ENCODE assay signal across 16 cellular contexts in genomic region chr3:2823016-2823415, GRCh38.
DNase-seq lines count a peak whose midpoint lies in the region; ATAC-seq and TF ChIP-seq lines count a peak whose summit lies in the region.
"Had no signal": no experiment of that assay in that cellular context is flagged by ENCODE, and none has a peak within 500 bp of the region (broad histone marks: within the 10 kb centered on the region; RNA-seq: fewer than 3 reads in every experiment).

No MANE protein-coding gene starts in this region.

- H3K27me3 ChIP-seq in MG63 = no peaks in the 10 kb centered on the region
- H3K27me3 ChIP-seq in RWPE2 (ENCODE audit: insufficient read depth, poor library complexity, severe bottlenecking) = no peaks in the 10 kb centered on the region
- H3K27me3 ChIP-seq: SJSA1 had no signal

- H3K9me3 ChIP-seq in MG63 (no peaks in the 10 kb centered on the region), RWPE2 (ENCODE audit: severe bottlenecking) (no peaks in the 10 kb centered on the region)
- H3K9me3 ChIP-seq: SJSA1, thoracic aorta had no signal

- no peaks in the 10 kb centered on the region for H3K36me3 ChIP-seq in MG63
- H3K36me3 ChIP-seq in RWPE2 (ENCODE audit: low read depth) = no peaks in the 10 kb centered on the region
- H3K36me3 ChIP-seq: SJSA1 had no signal

- ATAC-seq in RWPE2 (ENCODE audit: low read depth) (peak; percentile 75), HG03196 (IDR thresholded peaks at IDR 0.05; ENCODE audit: unreplicated experiment) (no peak)
- ATAC-seq: activated naive CD4-positive, alpha-beta T cell treated with anti-CD3 and anti-CD28 coated beads, Interleukin-2, amount 50 U/mL, for 72 hours; right cardiac atrium had no signal

- H3K4me1 ChIP-seq in RWPE2 (ENCODE audit: insufficient read depth, poor library complexity, severe bottlenecking) = no peaks in the 10 kb centered on the region
- H3K4me1 ChIP-seq: SJSA1 had no signal

- DNase-seq in MG63 (peak; percentile 7), RWPE2 (ENCODE audit: low spot score) (no peak), fibroblast of pulmonary artery (ENCODE audit: low read depth) (peak; percentile 3), retina (peak; percentile 49), NCI-H1417 (lab: John Stamatoyannopoulos, UW) (no peak)
- no peak for DNase-seq in effector CD4-positive, alpha-beta T cell
- DNase-seq: activated T-cell treated with anti-CD3 and anti-CD28 coated beads, Interleukin-2, amount 50 U/mL, for 48 hours; dermis blood vessel endothelial cell; NCI-H526; occipital lobe; right cardiac atrium; stimulated activated CD4-positive, alpha-beta T cell treated with anti-CD3 and anti-CD28 coated beads, Interleukin-15, amount 100 ng/mL, for 24 hours had no signal

- no peak for TF ChIP-seq CTCF in RWPE2 (IDR thresholded peaks at IDR 0.05; ENCODE audit: poor library complexity, severe bottlenecking)
- TF ChIP-seq CTCF in fibroblast of pulmonary artery (IDR thresholded peaks at IDR 0.05; ENCODE audit: low read length, missing control alignments) = no peak

- H3K4me3 ChIP-seq in MG63 (no peak overlapping the region), RWPE2 (ENCODE audit: severe bottlenecking) (no peak overlapping the region), fibroblast of pulmonary artery (replicated peaks; ENCODE audit: low read depth, low read length) (no peak overlapping the region)
- H3K4me3 ChIP-seq: SJSA1, thoracic aorta had no signal

- no peak overlapping the region for H3K27ac ChIP-seq in RWPE2 (ENCODE audit: poor library complexity, severe bottlenecking)
- H3K27ac ChIP-seq: SJSA1, thoracic aorta had no signal

Comparison
In these comparisons a context has a peak if more than half of its experiments do, and no peak if none do; other contexts are left out.
1. DNase-seq: peak in MG63 (single experiment), fibroblast of pulmonary artery (single experiment) and retina (single experiment); none in RWPE2 (single experiment), effector CD4-positive, alpha-beta T cell (single experiment) and NCI-H1417 (0 of 3).